ENCODE assay signal across 14 cellular contexts in the genomic region with DNA sequence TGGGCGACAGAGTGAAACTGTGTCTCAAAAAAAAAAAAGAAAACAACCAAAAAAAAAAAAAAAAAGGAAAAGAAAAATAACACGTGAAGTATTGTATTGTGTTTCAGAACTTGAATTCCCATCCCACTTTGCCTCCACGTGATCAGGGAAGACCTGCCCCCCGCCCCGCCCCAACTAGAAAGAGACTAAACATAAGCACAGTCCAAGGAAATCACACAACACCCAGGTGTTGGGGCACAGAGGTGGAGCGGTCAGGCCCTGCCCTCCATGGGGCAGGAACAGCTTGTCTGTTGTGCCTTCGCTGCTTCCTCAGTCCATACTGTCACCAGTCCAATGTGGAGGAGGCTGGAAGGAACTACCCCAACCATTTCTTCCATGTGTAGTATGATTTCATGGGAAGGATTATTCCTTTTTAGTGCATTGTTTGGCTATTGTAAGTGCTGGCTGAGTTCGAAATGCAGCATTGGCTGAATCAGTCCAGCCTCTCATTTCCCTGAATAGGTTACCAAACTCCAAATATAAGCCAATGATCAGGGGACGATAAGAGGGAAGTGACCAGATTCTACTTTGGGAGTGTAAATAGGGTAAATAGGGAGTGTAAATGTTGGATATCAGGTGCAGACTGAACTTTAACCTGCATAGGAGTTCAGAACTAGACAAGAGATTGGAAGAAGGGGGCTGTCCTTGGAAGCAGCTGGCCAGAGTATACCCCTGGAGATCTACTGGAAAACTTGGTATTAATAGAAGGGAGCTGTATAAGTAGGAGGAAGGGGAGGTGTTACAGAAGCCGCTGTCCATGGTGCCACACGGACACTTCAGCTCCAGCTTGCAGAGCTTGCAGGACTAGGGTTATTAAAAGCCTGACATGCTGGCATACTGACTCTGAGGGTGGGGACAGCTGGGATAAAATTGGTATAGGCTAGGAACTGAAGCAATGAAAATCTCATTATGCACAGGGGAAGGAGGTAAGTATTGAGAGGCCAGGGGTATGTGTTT. TPM values are rescaled to one million over a fixed set of nuclear protein-coding genes. Genes with fewer than 3 reads are reported as not detected.
DNase-seq lines count a peak whose midpoint lies in the region; ATAC-seq, FAIRE-seq and TF ChIP-seq lines count a peak whose summit lies in the region.
"Had no signal": no experiment of that assay in that cellular context is flagged by ENCODE, and none has a peak within 500 bp of the region (broad histone marks: within the 10 kb centered on the region; RNA-seq: fewer than 3 reads in every experiment).

No MANE protein-coding gene starts in this region.

- TF ChIP-seq RAD21 in IMR-90 (IDR thresholded peaks at IDR 0.05; ENCODE audit: low read length), result no peak
- no peak for TF ChIP-seq RAD21 in K562 (CRISPR knock-in tag; conservative IDR thresholded peaks at IDR 0.05 in 1 of 2, IDR thresholded peaks at IDR 0.05 in 1 of 2)

- H3K79me1 ChIP-seq in IMR-90 (ENCODE audit: low read depth in 1 of 2, low read length in 2 of 2), result no peaks in the 10 kb centered on the region

- no peak overlapping the region for H3K9ac ChIP-seq in IMR-90 (ENCODE audit: low read depth, low read length)
- no peak overlapping the region for H3K9ac ChIP-seq in K562 (ENCODE audit: insufficient read depth in 1 of 2, low read depth in 2 of 2, low read length in 2 of 2)
- H3K9ac ChIP-seq in Karpas-422 (ENCODE audit: low read length), result no peak overlapping the region

- no peak overlapping the region for H3K14ac ChIP-seq in IMR-90 (replicated peaks; ENCODE audit: low read depth, low read length)

- H3K4me3 ChIP-seq in AG10803 (ENCODE audit: low read length) (no peak overlapping the region), IMR-90 (ENCODE audit: insufficient read depth, low read depth, low read length) (no peak overlapping the region), K562 (no peak overlapping the region), Karpas-422 (ENCODE audit: low read length) (no peak overlapping the region)

- CTCF ChIA-PET in IMR-90 (lab: Yijun Ruan, JAX) (no interaction called here), K562 (lab: Yijun Ruan, JAX; ENCODE audit: low intra/inter-chr PET ratio) (no interaction called here)

- H3K9me1 ChIP-seq in IMR-90 (ENCODE audit: insufficient read depth, low read length), result 0 out of 2 replicates have a peak, but pooled peaks cover 4% of the 10 kb centered on the region
- H3K9me1 ChIP-seq in K562 (ENCODE audit: control insufficient read depth, insufficient read depth, low read length), result no peaks in the 10 kb centered on the region

- H2AK5ac ChIP-seq in IMR-90 (ENCODE audit: low read depth, low read length), result no peak overlapping the region

- dilution Hi-C loops in IMR-90 (cut with HindIII; ENCODE audit: low sequenced_read_pairs, unreplicated experiment), result no loop called here

- TF ChIP-seq EP300 in K562 (IDR thresholded peaks at IDR 0.05; ENCODE audit: low read length), result no peak

- in situ Hi-C loops in IMR-90 (cut with MboI; ENCODE audit: low sequenced_read_pairs) (no loop called here), K562 (cut with MboI) (no loop called here)

- H2AFZ ChIP-seq in IMR-90 (replicated peaks; ENCODE audit: low read length, poor library complexity), result no peak overlapping the region
- no peak overlapping the region for H2AFZ ChIP-seq in K562 (ENCODE audit: low read depth, low read length)
- no peak overlapping the region for H2AFZ ChIP-seq in Karpas-422 (ENCODE audit: low read length)

- no peak for ATAC-seq in IMR-90 (ENCODE audit: low read depth)
- ATAC-seq in K562, result no peak; the same call in 2 of the 3 replicates
- ATAC-seq in GM21360 (IDR thresholded peaks at IDR 0.05; ENCODE audit: unreplicated experiment), result no peak
- ATAC-seq in GM21526 (IDR thresholded peaks at IDR 0.05; ENCODE audit: low FRiP score, unreplicated experiment), result no peak

- no peak for TF ChIP-seq POLR2A in IMR-90 (IDR thresholded peaks at IDR 0.05; ENCODE audit: low read depth, low read length)
- TF ChIP-seq POLR2A in K562 (conservative IDR thresholded peaks at IDR 0.05), result no peak

- POLR2A ChIA-PET in IMR-90 (lab: Charles Lee; ENCODE audit: unreplicated experiment) (no interaction called here), K562 (lab: Yijun Ruan, JAX) (interaction anchor here (0.6 to 0.7 kb wide), 3 partner anchors 13 to 453 kb away, joined by 3 to 4 read pairs (median 4); no protein-coding TSS in a partner anchor)

- H4K91ac ChIP-seq in IMR-90 (ENCODE audit: insufficient read depth, low read depth, low read length), result no peak overlapping the region

- no peak overlapping the region for H3K23ac ChIP-seq in IMR-90 (ENCODE audit: low read depth, low read length)

- no peak overlapping the region for H2BK20ac ChIP-seq in IMR-90 (ENCODE audit: low read depth, low read length)

- H3K4me1 ChIP-seq in IMR-90 (ENCODE audit: control insufficient read depth, insufficient read depth, low read length), result no peaks in the 10 kb centered on the region
- no peaks in the 10 kb centered on the region for H3K4me1 ChIP-seq in K562 (replicated peaks in 1 of 2; ENCODE audit: control insufficient read depth in 2 of 2, insufficient read depth in 2 of 2, low read length in 2 of 2)
- no peaks in the 10 kb centered on the region for H3K4me1 ChIP-seq in Karpas-422 (ENCODE audit: low read length)

- H2AK9ac ChIP-seq in IMR-90 (replicated peaks; ENCODE audit: low read depth, low read length, poor library complexity), result no peak overlapping the region

- H3K27ac ChIP-seq in IMR-90 (ENCODE audit: insufficient read depth, low read length) (no peak overlapping the region), K562 (ENCODE audit: extremely low read depth, low read depth, low read length) (no peak overlapping the region), Karpas-422 (ENCODE audit: low read length) (no peak overlapping the region)

- H3K4me2 ChIP-seq in IMR-90 (ENCODE audit: low read depth, low read length) (no peak overlapping the region), K562 (ENCODE audit: insufficient read depth, low read length) (no peak overlapping the region), Karpas-422 (ENCODE audit: low read depth, low read length, poor library complexity, severe bottlenecking) (no peak overlapping the region)

- no peaks in the 10 kb centered on the region for H3K9me3 ChIP-seq in IMR-90 (ENCODE audit: control insufficient read depth, insufficient read depth, low read length)
- H3K9me3 ChIP-seq in K562 (replicated peaks; ENCODE audit: control insufficient read depth, insufficient read depth, low read depth, low read length), result no peaks in the 10 kb centered on the region
- no peaks in the 10 kb centered on the region for H3K9me3 ChIP-seq in Karpas-422 (ENCODE audit: low read length)

- H4K20me1 ChIP-seq in IMR-90 (ENCODE audit: insufficient read depth, low read length) (no peaks in the 10 kb centered on the region), K562 (replicated peaks; ENCODE audit: control insufficient read depth, insufficient read depth, low read length) (no peaks in the 10 kb centered on the region), Karpas-422 (ENCODE audit: insufficient read depth, low read depth, low read length) (no peaks in the 10 kb centered on the region)

- intact Hi-C loops in IMR-90 (cut with micrococcal nuclease) (no loop called here), K562 (cut with micrococcal nuclease) (no loop called here)

- 90% methylated on average over 3 of the region's 11 CpGs; no CpG with 5 or more reads in 1 of the 2 experiments for WGBS in IMR-90 (ENCODE audit: extremely low coverage in 2 of 2, insufficient read length in 1 of 2), 2 experiments
- WGBS in K562 (ENCODE audit: insufficient coverage, low coverage, missing lambda C conversion rate), result 69% methylated on average over 9 of the region's 11 CpGs

- BruUV-seq in IMR-90 (replicated peaks; lab: Mats Ljungman, UMichigan) (no TSS peak), K562 (replicated peaks; lab: Mats Ljungman, UMichigan) (no TSS peak)

- no peak overlapping the region for H3K56ac ChIP-seq in IMR-90 (ENCODE audit: extremely low read depth, insufficient read depth, low read length)

- H3K27me3 ChIP-seq in IMR-90 (ENCODE audit: control insufficient read depth, insufficient read depth, low read length), result no peaks in the 10 kb centered on the region
- H3K27me3 ChIP-seq in K562 (ENCODE audit: control insufficient read depth in 2 of 2, insufficient read depth in 2 of 2, low read length in 2 of 2), result no peaks in the 10 kb centered on the region
- H3K27me3 ChIP-seq in Karpas-422 (ENCODE audit: low read length), result no peaks in the 10 kb centered on the region

- TF ChIP-seq CTCF in AG10803 (conservative IDR thresholded peaks at IDR 0.05; ENCODE audit: low read length), result no peak
- TF ChIP-seq CTCF in IMR-90 (conservative IDR thresholded peaks at IDR 0.05; ENCODE audit: low read depth, low read length), result no peak
- no peak for TF ChIP-seq CTCF in K562 (IDR thresholded peaks at IDR 0.05 in 2 of 3, conservative IDR thresholded peaks at IDR 0.05 in 1 of 3; ENCODE audit: insufficient read depth in 2 of 3, low read depth in 1 of 3, low read length in 3 of 3)

- H2BK120ac ChIP-seq in IMR-90 (ENCODE audit: low read depth, low read length), result no peak overlapping the region

- no peak overlapping the region for H4K8ac ChIP-seq in IMR-90 (ENCODE audit: low read depth in 2 of 2, low read length in 2 of 2)

- H3K4ac ChIP-seq in IMR-90 (ENCODE audit: low read depth, low read length), result no peak overlapping the region

- no peaks in the 10 kb centered on the region for H3K79me2 ChIP-seq in K562 (ENCODE audit: control insufficient read depth, insufficient read depth, low read length)
- no peaks in the 10 kb centered on the region for H3K79me2 ChIP-seq in Karpas-422 (ENCODE audit: low read length)

- DNase-seq in AG10803 (ENCODE audit: low read depth) (peak; percentile 12), IMR-90 (peak; percentile 37), K562 (ENCODE audit: extremely low read depth in 1 of 4, low spot score in 3 of 4) (peak in 1 of 4 experiments; percentile 23), islet precursor cell (peak; percentile 72), NAMALWA (ENCODE audit: low spot score) (no peak), Karpas-422 (no peak)
- DNase-seq: activated CD4-positive, alpha-beta T cell treated with anti-CD3 and anti-CD28 coated beads, Interleukin-2, amount 10 ng/mL, durations not matched to agents 24 days and 14 days; kidney; NCI-H2171; SHP77 treated with DMSO at 0.1 percent for 48 hours; stimulated activated CD4-positive, alpha-beta T cell treated with anti-CD3 and anti-CD28 coated beads, Interleukin-4, amount 100 ng/mL, for 4 hours; substantia nigra had no signal

- no peak overlapping the region for H4K5ac ChIP-seq in IMR-90 (ENCODE audit: low read depth, low read length)

- H3K9me2 ChIP-seq in Karpas-422 (replicated peaks; ENCODE audit: insufficient read depth, low read length), result no peaks in the 10 kb centered on the region

- H3K36me3 ChIP-seq in IMR-90 (ENCODE audit: control insufficient read depth, insufficient read depth, low read length) (peaks cover 1% of the 10 kb centered on the region; the same call in 1 of the 2 replicates), K562 (ENCODE audit: control insufficient read depth, insufficient read depth, low read length) (no peaks in the 10 kb centered on the region), Karpas-422 (ENCODE audit: insufficient read depth, low read length) (no peaks in the 10 kb centered on the region)

- no peak overlapping the region for H2BK5ac ChIP-seq in IMR-90 (ENCODE audit: low read depth, low read length, poor library complexity, severe bottlenecking)

- no peak for FAIRE-seq in K562 (lab: Jason Lieb, UNC)
- FAIRE-seq: kidney had no signal

- H2BK15ac ChIP-seq in IMR-90 (ENCODE audit: low read depth, low read length), result no peak overlapping the region

- H3K18ac ChIP-seq in IMR-90 (ENCODE audit: low read depth, low read length), result no peak overlapping the region

RNA-seq across cellular contexts. Expression of gene TANGO6, which starts 50.7 kb away (rescaled TPM):
- 19.7 and 22.4 TPM in 2 replicates for total RNA-seq in IMR-90 (2012; rRNA removed)
- polyA plus RNA-seq in IMR-90 (2012; rRNA removed), result 5.7 and 6.7 TPM in 2 replicates
- 3.5 and 4.8 TPM in 2 replicates for polyA plus RNA-seq in IMR-90 (2012; cell fraction: cytosol; rRNA removed)
- polyA plus RNA-seq in IMR-90 (2012; cell fraction: nucleus; rRNA removed; ENCODE audit: low replicate concordance), result 2.6 and 3.6 TPM in 2 replicates
- total RNA-seq in K562 (2011; cell fraction: chromatin; rRNA removed; ENCODE audit: low replicate concordance), result 95.0 and 97.4 TPM in 2 replicates
- total RNA-seq in K562 (2011; cell fraction: nucleolus; rRNA removed), result 43.9 and 44.3 TPM in 2 replicates
- total RNA-seq in K562 (2011; cell fraction: nucleoplasm; rRNA removed), result 43.9 and 48.8 TPM in 2 replicates
- 10.9 and 12.2 TPM in 2 replicates for total RNA-seq in K562 (2014; rRNA removed)
- total RNA-seq in K562 (2014; rRNA removed; fragmentation: Illumina TruSeq; extraction: Trizol), result 10.6 and 13.2 TPM in 2 replicates
- total RNA-seq in K562 (2015; rRNA removed; fragmentation: Illumina TruSeq; extraction: Trizol), result 9.7 and 10.4 TPM in 2 replicates
- 15.2 and 15.7 TPM in 2 replicates for total RNA-seq in K562 (2021)
- 9.4 and 9.6 TPM in 2 replicates for polyA plus RNA-seq in K562 (2011; rRNA removed)
- 7.2 and 7.5 TPM in 2 replicates for polyA plus RNA-seq in K562 (2011; cell fraction: cytosol; rRNA removed)
- 9.5 and 12.7 TPM in 2 replicates for polyA plus RNA-seq in K562 (2011; cell fraction: nucleus; rRNA removed)
- polyA plus RNA-seq in K562 (2012), result 5.7 and 6.1 TPM in 2 replicates
- polyA plus RNA-seq in K562 (2014; fragmentation: Illumina TruSeq; extraction: Trizol), result 7.1 TPM in 2 replicates
- 1 to 10 TPM; 1.6 to 1.7 TPM for polyA plus RNA-seq in K562 (2014; fragmentation: Nextera tagmentation; extraction: Ambion mirVana)
- polyA plus RNA-seq in K562 (2014; rRNA removed), result 3.9 and 5.5 TPM in 2 replicates
- 37.9 and 48.8 TPM in 2 replicates for polyA minus RNA-seq in K562 (2011; rRNA and poly(A)+ RNA removed)
- 16.8 and 28.3 TPM in 2 replicates for polyA minus RNA-seq in K562 (2011; cell fraction: cytosol; rRNA and poly(A)+ RNA removed)
- polyA minus RNA-seq in K562 (2011; cell fraction: nucleus; rRNA and poly(A)+ RNA removed), result 21.0 and 31.0 TPM in 2 replicates
- 10.3 and 21.8 TPM in 2 replicates for total RNA-seq in Karpas-422 (2014; rRNA removed; shearing (Covaris generic); ENCODE audit: low replicate concordance)

Comparison
In these comparisons a context has a peak if more than half of its experiments do, and no peak if none do; other contexts are left out.
1. DNase-seq: peak in AG10803 (single experiment), IMR-90 (single experiment) and islet precursor cell (single experiment); none in NAMALWA (single experiment) and Karpas-422 (single experiment).